ENCODE assay signal across 21 cellular contexts in genomic region chr5:34667705-34668104, GRCh38.
"Had no signal": no experiment of that assay in that cellular context is flagged by ENCODE, and none has a peak within 500 bp of the region (broad histone marks: within the 10 kb centered on the region; RNA-seq: fewer than 3 reads in every experiment).

No MANE protein-coding gene starts in this region.

- H3K4me1 ChIP-seq: foreskin keratinocyte, psoas muscle had no signal

- H3K4me3 ChIP-seq: left ventricle myocardium inferior, lower lobe of right lung, psoas muscle, right lobe of liver, testis, tibial nerve had no signal

- H3K9me3 ChIP-seq: left ventricle myocardium inferior, lower lobe of right lung, psoas muscle, right lobe of liver, testis, tibial nerve had no signal

- H3K27ac ChIP-seq: epithelial cell of prostate, foreskin keratinocyte, left ventricle myocardium inferior, lower lobe of right lung, parathyroid adenoma, psoas muscle, right lobe of liver, testis, tibial nerve had no signal

- H3K27me3 Mint-ChIP-seq: memory B cell; stimulated activated naive B cell treated with anti-CD40 and anti-IgM and Interleukin-4, amounts not matched to agents 10 μg/mL and 1 μg/mL and 100 μg/mL, for 72 hours; stimulated activated naive CD8-positive, alpha-beta T cell treated with anti-CD3 and anti-CD28 coated beads, Interleukin-15, amount 100 ng/mL, for 72 hours had no signal

- H2AFZ ChIP-seq: parathyroid adenoma had no signal

- H3K27ac Mint-ChIP-seq: immature natural killer cell; memory B cell; natural killer cell; stimulated activated naive B cell treated with anti-CD40 and anti-IgM and Interleukin-4, amounts not matched to agents 10 μg/mL and 1 μg/mL and 100 μg/mL, for 72 hours; stimulated activated naive CD8-positive, alpha-beta T cell treated with anti-CD3 and anti-CD28 coated beads, Interleukin-15, amount 100 ng/mL, for 72 hours had no signal

- H3K9me3 Mint-ChIP-seq: immature natural killer cell; memory B cell; natural killer cell; stimulated activated naive B cell treated with anti-CD40 and anti-IgM and Interleukin-4, amounts not matched to agents 10 μg/mL and 1 μg/mL and 100 μg/mL, for 72 hours; stimulated activated naive CD8-positive, alpha-beta T cell treated with anti-CD3 and anti-CD28 coated beads, Interleukin-15, amount 100 ng/mL, for 72 hours had no signal

- DNase-seq: effector memory CD4-positive, alpha-beta T cell; foreskin keratinocyte; immature natural killer cell; kidney; left cardiac atrium; left ventricle myocardium inferior; lower lobe of right lung; natural killer cell; occipital lobe; psoas muscle; retina; right lobe of liver; stimulated activated CD4-positive, alpha-beta T cell treated with anti-CD3 and anti-CD28 coated beads, Interleukin-2, amount 100 ng/mL, for 24 hours; stimulated activated CD4-positive, alpha-beta T cell treated with anti-CD3 and anti-CD28 coated beads, Interleukin-4, amount 100 ng/mL, for 4 hours; stimulated activated naive B cell treated with anti-CD40 and anti-IgM and Interleukin-4, amounts not matched to agents 10 μg/mL and 1 μg/mL and 100 μg/mL, for 72 hours; stimulated activated naive CD8-positive, alpha-beta T cell treated with anti-CD3 and anti-CD28 coated beads, Interleukin-15, amount 100 ng/mL, for 72 hours; testis had no signal

- H3K36me3 ChIP-seq: left ventricle myocardium inferior, right lobe of liver had no signal

- H3K36me3 Mint-ChIP-seq: immature natural killer cell; memory B cell; natural killer cell; stimulated activated naive B cell treated with anti-CD40 and anti-IgM and Interleukin-4, amounts not matched to agents 10 μg/mL and 1 μg/mL and 100 μg/mL, for 72 hours had no signal

- H3K27me3 ChIP-seq: foreskin keratinocyte, right lobe of liver, testis, tibial nerve had no signal

- H3K4me1 Mint-ChIP-seq: immature natural killer cell; memory B cell; natural killer cell; stimulated activated naive B cell treated with anti-CD40 and anti-IgM and Interleukin-4, amounts not matched to agents 10 μg/mL and 1 μg/mL and 100 μg/mL, for 72 hours; stimulated activated naive CD8-positive, alpha-beta T cell treated with anti-CD3 and anti-CD28 coated beads, Interleukin-15, amount 100 ng/mL, for 72 hours had no signal

- H3K4me3 Mint-ChIP-seq: immature natural killer cell; memory B cell; natural killer cell; stimulated activated naive B cell treated with anti-CD40 and anti-IgM and Interleukin-4, amounts not matched to agents 10 μg/mL and 1 μg/mL and 100 μg/mL, for 72 hours; stimulated activated naive CD8-positive, alpha-beta T cell treated with anti-CD3 and anti-CD28 coated beads, Interleukin-15, amount 100 ng/mL, for 72 hours had no signal

- H3K9ac ChIP-seq: parathyroid adenoma had no signal
